In the genomic region with DNA sequence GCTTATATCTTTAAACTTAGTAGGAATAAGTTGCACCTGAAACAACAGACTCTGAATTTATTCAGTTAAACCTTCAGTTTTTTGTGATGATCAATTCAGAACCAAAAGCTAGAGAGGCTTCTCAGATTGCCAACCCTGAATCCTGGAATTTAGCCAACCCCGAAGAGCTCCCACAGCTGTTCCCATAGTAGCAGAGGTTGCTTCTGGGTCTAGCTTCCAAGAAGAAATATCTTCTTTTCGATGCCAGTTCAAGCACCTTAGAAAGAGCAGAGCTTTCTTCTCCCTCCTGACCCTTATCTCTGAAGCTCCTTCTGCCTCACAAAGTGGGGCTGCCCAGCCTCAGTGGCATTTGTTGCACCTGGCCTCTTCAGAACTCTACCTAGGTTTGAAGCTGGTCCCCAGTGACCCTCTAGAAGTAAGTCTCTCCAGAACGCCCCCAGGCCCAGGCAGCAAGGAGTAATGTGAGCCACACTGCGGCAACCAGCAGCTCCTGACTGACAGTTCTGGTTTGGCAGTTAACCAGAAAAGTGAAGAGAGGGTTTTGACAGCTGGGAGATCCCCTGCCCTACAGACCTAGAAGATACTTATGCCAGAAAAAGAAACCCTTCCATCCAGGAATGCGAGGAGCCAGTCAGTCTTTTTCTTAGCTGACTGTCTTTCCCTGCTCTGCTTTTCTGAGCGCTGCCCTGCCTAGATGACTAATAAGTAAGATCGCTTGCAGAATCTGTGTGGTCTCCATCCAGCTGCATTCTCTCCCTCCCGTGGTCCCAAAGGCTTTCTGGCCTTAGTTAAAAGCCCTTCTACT, we compare ENCODE assay signal across 8 cellular contexts.
A peak's percentile ranks its signal among the peaks of the same experiment; 100 is the strongest.
DNase-seq lines count a peak whose midpoint lies in the region; ATAC-seq and TF ChIP-seq lines count a peak whose summit lies in the region.

No MANE protein-coding gene starts in this region.

- H4K20me1 ChIP-seq in neural progenitor cell (ENCODE audit: low read depth), result no peaks in the 10 kb centered on the region

- in situ Hi-C loops in astrocyte of the spinal cord (cut with HindIII; ENCODE audit: low sequenced_read_pairs), result no loop called here

- CTCF ChIA-PET in CD8-positive, alpha-beta memory T cell (lab: Charles Lee), result no interaction called here
- CTCF ChIA-PET in activated CD4-positive, alpha-beta memory T cell treated with anti-CD3 and anti-CD28 coated beads, Interleukin-2, amount 10 ng/mL, durations not matched to agents 7 days and 5 days (lab: Charles Lee), result interaction anchor here (2.8 kb wide), 1 partner anchor 513 kb away, joined by 18 read pairs; no protein-coding TSS in a partner anchor

- DNase-seq in GM04504 (ENCODE audit: low read depth), result peak; percentile 24
- DNase-seq in M059J (ENCODE audit: low read depth), result peak; percentile 79
- DNase-seq in astrocyte of the spinal cord (ENCODE audit: low read depth, low spot score), result peak; percentile 89
- peak; percentile 68 for DNase-seq in neural progenitor cell (ENCODE audit: low spot score)
- DNase-seq in CD8-positive, alpha-beta memory T cell, result no peak
- DNase-seq in stimulated activated CD4-positive, alpha-beta T cell treated with anti-CD3 and anti-CD28 coated beads, Interleukin-4, amount 100 ng/mL, for 24 hours, result no peak
- no peak for DNase-seq in activated CD4-positive, alpha-beta memory T cell treated with anti-CD3 and anti-CD28 coated beads, Interleukin-2, amount 10 ng/mL, durations not matched to agents 7 days and 5 days

- peaks cover 2% of the 10 kb centered on the region for H3K36me3 Mint-ChIP-seq in neural progenitor cell
- no peaks in the 10 kb centered on the region for H3K36me3 Mint-ChIP-seq in CD8-positive, alpha-beta memory T cell
- no peaks in the 10 kb centered on the region for H3K36me3 Mint-ChIP-seq in activated CD4-positive, alpha-beta memory T cell treated with anti-CD3 and anti-CD28 coated beads, Interleukin-2, amount 10 ng/mL, durations not matched to agents 7 days and 5 days (ENCODE audit: low read depth)

- no peak for TF ChIP-seq CTCF in astrocyte of the spinal cord (IDR thresholded peaks at IDR 0.05; ENCODE audit: low read depth, low read length)
- no peak for TF ChIP-seq CTCF in neural progenitor cell (IDR thresholded peaks at IDR 0.05)

- no peaks in the 10 kb centered on the region for H3K79me2 ChIP-seq in neural progenitor cell (ENCODE audit: low read depth)

- no peak overlapping the region for H3K27ac Mint-ChIP-seq in neural progenitor cell
- no peak overlapping the region for H3K27ac Mint-ChIP-seq in CD8-positive, alpha-beta memory T cell
- H3K27ac Mint-ChIP-seq in activated CD4-positive, alpha-beta memory T cell treated with anti-CD3 and anti-CD28 coated beads, Interleukin-2, amount 10 ng/mL, durations not matched to agents 7 days and 5 days, result no peak overlapping the region

- H3K27ac ChIP-seq in neural progenitor cell, result peak overlapping the region; percentile 69
- H3K27ac ChIP-seq in CD8-positive, alpha-beta memory T cell (ENCODE audit: low read depth, low read length), result no peak overlapping the region

- no peaks in the 10 kb centered on the region for H3F3A ChIP-seq in neural progenitor cell (ENCODE audit: low read depth)

- H3K9ac ChIP-seq in neural progenitor cell, result no peak overlapping the region

- H3K4me1 Mint-ChIP-seq in neural progenitor cell, result peaks cover 20% of the 10 kb centered on the region
- peaks cover 7 to 14% (median 8%) of the 10 kb centered on the region in 3 donors for H3K4me1 Mint-ChIP-seq in CD8-positive, alpha-beta memory T cell
- H3K4me1 Mint-ChIP-seq in activated CD4-positive, alpha-beta memory T cell treated with anti-CD3 and anti-CD28 coated beads, Interleukin-2, amount 10 ng/mL, durations not matched to agents 7 days and 5 days, result peaks cover 10% of the 10 kb centered on the region

- peak overlapping the region; percentile 1 for H3K4me3 ChIP-seq in astrocyte of the spinal cord (ENCODE audit: low read depth, low read length)
- H3K4me3 ChIP-seq in neural progenitor cell, result no peak overlapping the region
- no peak overlapping the region for H3K4me3 ChIP-seq in CD8-positive, alpha-beta memory T cell (ENCODE audit: low read length)

- H3K9me3 Mint-ChIP-seq in neural progenitor cell, result peaks cover 2% of the 10 kb centered on the region
- H3K9me3 Mint-ChIP-seq in CD8-positive, alpha-beta memory T cell, result peaks cover 0 to 3% (median 0%) of the 10 kb centered on the region in 5 donors
- no peaks in the 10 kb centered on the region for H3K9me3 Mint-ChIP-seq in activated CD4-positive, alpha-beta memory T cell treated with anti-CD3 and anti-CD28 coated beads, Interleukin-2, amount 10 ng/mL, durations not matched to agents 7 days and 5 days

- no peak for ATAC-seq in GM18907 (IDR thresholded peaks at IDR 0.05; ENCODE audit: unreplicated experiment)

- peak overlapping the region; percentile 37 for H3K4me2 ChIP-seq in neural progenitor cell

- no peak overlapping the region for H2AFZ ChIP-seq in neural progenitor cell (replicated peaks)

- no peaks in the 10 kb centered on the region for H3K27me3 ChIP-seq in neural progenitor cell
- no peaks in the 10 kb centered on the region for H3K27me3 ChIP-seq in CD8-positive, alpha-beta memory T cell (ENCODE audit: insufficient read depth, low read length, poor library complexity, severe bottlenecking)

- peaks cover 2% of the 10 kb centered on the region for H3K27me3 Mint-ChIP-seq in neural progenitor cell (ENCODE audit: insufficient read depth, low read depth)
- H3K27me3 Mint-ChIP-seq in CD8-positive, alpha-beta memory T cell, result no peaks in the 10 kb centered on the region
- H3K27me3 Mint-ChIP-seq in activated CD4-positive, alpha-beta memory T cell treated with anti-CD3 and anti-CD28 coated beads, Interleukin-2, amount 10 ng/mL, durations not matched to agents 7 days and 5 days, result no peaks in the 10 kb centered on the region

- H3K9me3 ChIP-seq in neural progenitor cell (ENCODE audit: low read depth), result no peaks in the 10 kb centered on the region
- no peaks in the 10 kb centered on the region for H3K9me3 ChIP-seq in CD8-positive, alpha-beta memory T cell (ENCODE audit: low read length)

- no peaks in the 10 kb centered on the region for H3K36me3 ChIP-seq in neural progenitor cell
- no peaks in the 10 kb centered on the region for H3K36me3 ChIP-seq in CD8-positive, alpha-beta memory T cell (ENCODE audit: insufficient read depth, low read length)

- POLR2A ChIA-PET in CD8-positive, alpha-beta memory T cell (lab: Charles Lee), result no interaction called here
- POLR2A ChIA-PET in activated CD4-positive, alpha-beta memory T cell treated with anti-CD3 and anti-CD28 coated beads, Interleukin-2, amount 10 ng/mL, durations not matched to agents 7 days and 5 days (lab: Charles Lee), result no interaction called here

- peaks cover 20% of the 10 kb centered on the region for H3K4me1 ChIP-seq in neural progenitor cell
- peaks cover 6% of the 10 kb centered on the region for H3K4me1 ChIP-seq in CD8-positive, alpha-beta memory T cell (ENCODE audit: insufficient read depth, low read length)

- H3K4me3 Mint-ChIP-seq in neural progenitor cell, result no peak overlapping the region
- H3K4me3 Mint-ChIP-seq in CD8-positive, alpha-beta memory T cell, result peak overlapping the region in 1 of 7 donors; percentile 2
- H3K4me3 Mint-ChIP-seq in activated CD4-positive, alpha-beta memory T cell treated with anti-CD3 and anti-CD28 coated beads, Interleukin-2, amount 10 ng/mL, durations not matched to agents 7 days and 5 days, result no peak overlapping the region

Comparison
In these comparisons a context has a peak if more than half of its experiments do, and no peak if none do; other contexts are left out.
1. DNase-seq: peak in GM04504 (single experiment), M059J (single experiment), astrocyte of the spinal cord (single experiment) and neural progenitor cell (single experiment); none in CD8-positive, alpha-beta memory T cell (0 of 5), stimulated activated CD4-positive, alpha-beta T cell treated with anti-CD3 and anti-CD28 coated beads, Interleukin-4, amount 100 ng/mL, for 24 hours (single experiment) and activated CD4-positive, alpha-beta memory T cell treated with anti-CD3 and anti-CD28 coated beads, Interleukin-2, amount 10 ng/mL, durations not matched to agents 7 days and 5 days (single experiment).